ENCODE assay signal across 20 cellular contexts in the genomic region with DNA sequence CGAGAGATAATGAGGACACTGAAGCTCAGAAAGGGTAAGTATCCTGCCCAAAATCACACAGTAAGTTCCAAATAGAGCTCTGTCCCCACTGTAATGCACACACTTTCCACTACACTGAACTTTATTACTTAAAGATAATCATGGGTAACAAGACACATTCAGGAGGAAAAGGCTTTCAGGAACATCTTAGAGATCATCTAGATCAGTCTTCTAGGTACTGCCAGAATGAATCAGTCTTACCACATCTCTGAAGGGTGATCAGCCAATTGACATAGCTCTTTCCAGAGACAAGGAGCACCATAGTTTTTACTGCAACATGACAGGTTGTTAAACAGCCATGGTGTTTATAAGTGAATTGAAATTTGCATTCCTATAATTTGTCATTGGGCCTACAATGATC.
"Had no signal": no experiment of that assay in that cellular context is flagged by ENCODE, and none has a peak within 500 bp of the region (broad histone marks: within the 10 kb centered on the region; RNA-seq: fewer than 3 reads in every experiment).

No MANE protein-coding gene starts in this region.

- H3K36me3 ChIP-seq: suprapubic skin, vagina had no signal

- H3K27ac Mint-ChIP-seq: activated B cell treated with CpG ODN at 0.5 μM for 24 hours, progenitor cell of endocrine pancreas had no signal

- FAIRE-seq: astrocyte, bronchial epithelial cell had no signal

- H3K4me3 Mint-ChIP-seq: activated B cell treated with CpG ODN at 0.5 μM for 24 hours; dendritic cell treated with granulocyte-macrophage colony-stimulating factor and Interleukin-4, amounts not matched to agents 40 ng/mL and 50 ng/mL, for 4 days had no signal

- H3K27me3 Mint-ChIP-seq: activated B cell treated with CpG ODN at 0.5 μM for 24 hours; dendritic cell treated with granulocyte-macrophage colony-stimulating factor and Interleukin-4, amounts not matched to agents 40 ng/mL and 50 ng/mL, for 4 days; naive B cell; progenitor cell of endocrine pancreas had no signal

- H3K4me3 ChIP-seq: mucosa of descending colon, suprapubic skin, vagina had no signal

- H3K9me3 Mint-ChIP-seq: activated B cell treated with CpG ODN at 0.5 μM for 24 hours; dendritic cell treated with granulocyte-macrophage colony-stimulating factor and Interleukin-4, amounts not matched to agents 40 ng/mL and 50 ng/mL, for 4 days; naive B cell had no signal

- ATAC-seq: mucosa of descending colon, SK-N-SH treated with all-trans-retinoic acid at 6 μM for 48 hours had no signal

- DNase-seq: activated B cell treated with CpG ODN at 0.5 μM for 24 hours; activated CD4-positive, alpha-beta T cell treated with anti-CD3 and anti-CD28 coated beads, Interleukin-2, amount 50 U/mL, for 4 hours; activated naive CD4-positive, alpha-beta T cell; effector CD8-positive, alpha-beta T cell; mesenchymal stem cell; mucosa of descending colon; naive B cell; stimulated activated CD4-positive, alpha-beta T cell treated with anti-CD3 and anti-CD28 coated beads, Interleukin-12 subunit alpha, Interleukin-12 subunit beta, amount 100 ng/mL, for 4 hours; stimulated activated CD4-positive, alpha-beta T cell treated with anti-CD3 and anti-CD28 coated beads, Interleukin-1b, Interleukin-23, amount 100 ng/mL, for 48 hours; stimulated activated CD8-positive, alpha-beta memory T cell treated with anti-CD3 and anti-CD28 coated beads, Interleukin-4, amount 100 ng/mL, for 48 hours; stimulated activated naive CD4-positive, alpha-beta T cell treated with Interleukin-2 at 50 U/mL for 16 hours; T-helper 9 cell; trophoblast cell had no signal

- H3K27ac ChIP-seq: suprapubic skin, vagina had no signal

- H3K9me3 ChIP-seq: mucosa of descending colon, suprapubic skin, vagina had no signal

- H3K27me3 ChIP-seq: suprapubic skin, vagina had no signal
